Comparison of ENCODE assay signal across 8 cellular contexts in the genomic region with DNA sequence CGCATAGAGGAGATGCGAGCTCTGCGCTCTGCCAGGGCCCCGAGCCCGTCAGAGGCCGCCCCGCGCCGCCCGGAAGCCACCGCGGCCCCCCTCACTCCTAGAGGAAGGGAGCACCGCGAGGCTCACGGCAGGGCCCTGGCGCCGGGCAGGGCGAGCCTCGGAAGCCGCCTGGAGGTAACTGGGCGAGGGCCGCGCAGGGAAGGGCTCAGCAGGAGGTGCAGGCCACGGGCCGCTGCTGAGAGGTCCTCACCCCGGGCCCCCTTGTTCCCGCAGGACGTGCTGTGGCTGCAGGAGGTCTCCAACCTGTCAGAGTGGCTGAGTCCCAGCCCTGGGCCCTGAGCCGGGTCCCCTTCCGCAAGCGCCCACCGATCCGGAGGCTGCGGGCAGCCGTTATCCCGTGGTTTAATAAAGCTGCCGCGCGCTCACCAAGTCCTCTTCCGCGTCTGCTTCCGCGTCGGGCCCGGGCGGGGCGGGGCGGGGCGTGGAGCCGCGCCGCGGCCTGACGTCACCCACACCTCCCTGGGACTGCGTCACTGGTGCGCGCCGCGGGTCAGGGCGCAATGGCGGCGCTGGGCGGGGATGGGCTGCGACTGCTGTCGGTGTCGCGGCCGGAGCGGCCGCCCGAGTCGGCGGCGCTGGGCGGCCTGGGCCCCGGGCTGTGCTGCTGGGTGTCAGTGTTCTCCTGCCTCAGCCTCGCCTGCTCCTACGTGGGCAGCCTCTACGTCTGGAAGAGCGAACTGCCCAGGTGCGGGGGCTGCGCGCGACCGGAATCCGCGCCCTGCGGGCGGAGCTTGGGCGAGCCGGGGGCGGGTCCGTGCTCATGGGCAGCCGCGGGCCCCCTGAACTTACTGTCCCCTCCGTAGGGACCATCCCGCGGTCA. TPM values are rescaled to one million over a fixed set of nuclear protein-coding genes. Genes with fewer than 3 reads are reported as not detected.
DNase-seq lines count a peak whose midpoint lies in the region; FAIRE-seq lines count a peak whose summit lies in the region.

A gene with protein sequence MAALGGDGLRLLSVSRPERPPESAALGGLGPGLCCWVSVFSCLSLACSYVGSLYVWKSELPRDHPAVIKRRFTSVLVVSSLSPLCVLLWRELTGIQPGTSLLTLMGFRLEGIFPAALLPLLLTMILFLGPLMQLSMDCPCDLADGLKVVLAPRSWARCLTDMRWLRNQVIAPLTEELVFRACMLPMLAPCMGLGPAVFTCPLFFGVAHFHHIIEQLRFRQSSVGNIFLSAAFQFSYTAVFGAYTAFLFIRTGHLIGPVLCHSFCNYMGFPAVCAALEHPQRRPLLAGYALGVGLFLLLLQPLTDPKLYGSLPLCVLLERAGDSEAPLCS (plus strand): TSS at position 546 of the 880 bp plus-strand sequence. CDS start 15 bp downstream, at position 561.

- H3K27me3 ChIP-seq in SJSA1 (replicated peaks) = no peaks in the 10 kb centered on the region

- H3K4me3 ChIP-seq in SJSA1 = peak within 1 kb of the TSS; percentile 92

- no peaks in the 10 kb centered on the region for H3K9me3 ChIP-seq in SJSA1 (replicated peaks)

- peak; percentile 89 for DNase-seq in ELR (ENCODE audit: low read depth)
- DNase-seq in H4 (ENCODE audit: low spot score) = peak; percentile 81
- peak; percentile 92 for DNase-seq in LoVo (ENCODE audit: low spot score)
- DNase-seq in SJSA1 (ENCODE audit: low read depth in 1 of 2, low spot score in 2 of 2) = peak; percentile 96 to 97
- peak; percentile 65 to 88 (median 84) for DNase-seq in activated naive CD4-positive, alpha-beta T cell (lab: John Stamatoyannopoulos, UW)
- peak; percentile 96 to 98 for DNase-seq in frontal cortex (ENCODE audit: low spot score in 2 of 2)
- DNase-seq in nucleus accumbens (lab: John Stamatoyannopoulos, UW) = peak in 54 of 56 donors; percentile 36 to 94 (median 83)
- DNase-seq in superior temporal gyrus (ENCODE audit: extremely low spot score) = peak; percentile 85

- FAIRE-seq in frontal cortex (lab: Jason Lieb, UNC) = no peak

- H3K36me3 ChIP-seq in SJSA1 = peaks cover 87% of the 10 kb centered on the region

- H3K4me1 ChIP-seq in SJSA1 (replicated peaks) = peaks cover 21% of the 10 kb centered on the region

- peak within 1 kb of the TSS; percentile 97 for H3K27ac ChIP-seq in SJSA1

RNA-seq across cellular contexts. Expression of the gene that starts here (rescaled TPM):
- total RNA-seq in H4 (2014; rRNA removed; shearing (Covaris generic)) = 23.5 and 27.5 TPM in 2 replicates
- 75.0 and 76.3 TPM in 2 replicates for total RNA-seq in SJSA1 (2014; rRNA removed; shearing (Covaris generic))
- total RNA-seq in frontal cortex = 9.8 TPM

Comparison
In these comparisons a context has a peak if more than half of its experiments do, and no peak if none do; other contexts are left out.
1. Peak in every context shown above with its lines: DNase-seq, H3K4me3 ChIP-seq and H3K27ac ChIP-seq.